Comparison of ENCODE assay signal across 9 cellular contexts in the genomic region with DNA sequence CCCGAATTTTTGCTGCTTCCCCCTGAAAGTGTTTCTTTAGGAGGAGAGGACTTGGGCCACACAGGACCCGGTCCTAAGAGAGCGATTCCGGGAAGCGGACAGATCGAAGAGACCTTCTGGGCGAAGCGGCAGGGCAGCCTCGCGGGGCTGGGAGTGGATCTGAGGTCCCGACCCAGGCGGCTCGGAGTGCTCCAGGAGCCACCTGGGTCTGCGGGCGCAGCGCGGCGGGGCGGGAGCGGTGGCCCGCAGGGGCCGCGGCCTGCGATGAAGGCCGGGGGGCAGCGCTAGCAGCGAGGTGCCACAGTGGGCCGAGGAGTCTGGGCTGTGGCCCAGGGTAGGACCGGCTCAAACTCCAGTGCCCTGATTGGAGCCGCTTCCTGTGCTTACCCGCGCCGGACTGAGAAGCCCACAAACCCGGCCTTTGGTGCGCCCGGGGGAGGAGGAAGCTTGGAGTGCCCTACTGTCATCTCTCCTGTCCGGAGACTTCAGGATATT. TPM values are rescaled to one million over a fixed set of nuclear protein-coding genes. Genes with fewer than 3 reads are reported as not detected.
A peak's percentile ranks its signal among the peaks of the same experiment; 100 is the strongest.
DNase-seq lines count a peak whose midpoint lies in the region; ATAC-seq and TF ChIP-seq lines count a peak whose summit lies in the region.
"Had no signal": no experiment of that assay in that cellular context is flagged by ENCODE, and none has a peak within 500 bp of the region (broad histone marks: within the 10 kb centered on the region; RNA-seq: fewer than 3 reads in every experiment).

No MANE protein-coding gene starts in this region.

- POLR2A ChIA-PET in CD4-positive, alpha-beta T cell (lab: Charles Lee): no interaction called here
- POLR2A ChIA-PET in activated B cell treated with CpG ODN at 0.5 μM for 24 hours (lab: Charles Lee) (no interaction called here), HEK293T (lab: Yijun Ruan, JAX) (interaction anchor here (1.1 to 2.2 kb wide), 3 partner anchors 14 to 231 kb away, joined by 3 to 5 read pairs (median 3); no protein-coding TSS in a partner anchor)

- WGBS in gastroesophageal sphincter (ENCODE audit: low coverage in 1 of 2), 2 donors: no CpG with 5 or more reads among the region's 37 CpGs

- H3K36me3 Mint-ChIP-seq in CD4-positive, alpha-beta T cell (ENCODE audit: low read depth): no peaks in the 10 kb centered on the region
- peaks cover 1% of the 10 kb centered on the region for H3K36me3 Mint-ChIP-seq in activated B cell treated with CpG ODN at 0.5 μM for 24 hours (ENCODE audit: low read depth)

- no peak for DNase-seq in CD4-positive, alpha-beta T cell
- DNase-seq in activated B cell treated with CpG ODN at 0.5 μM for 24 hours (no peak), HEK293T (ENCODE audit: extremely low spot score) (no peak), HT-29 (ENCODE audit: low spot score) (no peak), NCI-H526 treated with DMSO at 0.1 percent for 48 hours (lab: John Stamatoyannopoulos, UW) (no peak)

- peaks cover 0 to 70% (median 6%) of the 10 kb centered on the region in 3 donors for H3K4me1 ChIP-seq in gastroesophageal sphincter
- peaks cover 60% of the 10 kb centered on the region for H3K4me1 ChIP-seq in neuron (ENCODE audit: insufficient read depth, low read length)

- H2AFZ ChIP-seq in neuron (ENCODE audit: low read depth, low read length): peak overlapping the region; percentile 28

- TF ChIP-seq CTCF in CD4-positive, alpha-beta T cell (IDR thresholded peaks at IDR 0.05): no peak
- TF ChIP-seq CTCF in activated B cell treated with CpG ODN at 0.5 μM for 24 hours (IDR thresholded peaks at IDR 0.05) (no peak), gastroesophageal sphincter (IDR thresholded peaks at IDR 0.05) (no peak)

- peak overlapping the region; percentile 85 for H3K4me3 Mint-ChIP-seq in CD4-positive, alpha-beta T cell
- peak overlapping the region; percentile 86 for H3K4me3 Mint-ChIP-seq in activated B cell treated with CpG ODN at 0.5 μM for 24 hours

- peaks cover 91% of the 10 kb centered on the region for H3K27me3 Mint-ChIP-seq in CD4-positive, alpha-beta T cell
- H3K27me3 Mint-ChIP-seq in activated B cell treated with CpG ODN at 0.5 μM for 24 hours: peaks cover 70% of the 10 kb centered on the region

- CTCF ChIA-PET in CD4-positive, alpha-beta T cell (lab: Charles Lee): no interaction called here
- CTCF ChIA-PET in activated B cell treated with CpG ODN at 0.5 μM for 24 hours (lab: Charles Lee) (no interaction called here), HEK293T (lab: Yijun Ruan, JAX) (interaction anchor here (3.7 kb wide), 1 partner anchor 179 kb away, joined by 18 read pairs; no protein-coding TSS in a partner anchor)

- no peak for ATAC-seq in CD4-positive, alpha-beta T cell (ENCODE audit: poor library complexity)
- ATAC-seq in activated B cell treated with CpG ODN at 0.5 μM for 24 hours (ENCODE audit: low read depth): no peak
- no peak for ATAC-seq in gastroesophageal sphincter
- ATAC-seq in GM21576 (IDR thresholded peaks at IDR 0.05; ENCODE audit: unreplicated experiment): no peak

- no peak for TF ChIP-seq POLR2A in gastroesophageal sphincter (IDR thresholded peaks at IDR 0.05)

- H3K9me3 ChIP-seq in CD4-positive, alpha-beta T cell (ENCODE audit: control insufficient read depth, low read length): no peaks in the 10 kb centered on the region
- H3K9me3 ChIP-seq in gastroesophageal sphincter: no peaks in the 10 kb centered on the region
- no peaks in the 10 kb centered on the region for H3K9me3 ChIP-seq in neuron (ENCODE audit: low read length)

- no peak for TF ChIP-seq EP300 in gastroesophageal sphincter (IDR thresholded peaks at IDR 0.05)

- H3K27ac ChIP-seq in CD4-positive, alpha-beta T cell (ENCODE audit: low read depth, low read length): no peak overlapping the region
- peak overlapping the region; percentile 60 to 91 (median 86) for H3K27ac ChIP-seq in gastroesophageal sphincter

- H3K4me1 Mint-ChIP-seq in CD4-positive, alpha-beta T cell (ENCODE audit: low read depth): peaks cover 21% of the 10 kb centered on the region
- peaks cover 21% of the 10 kb centered on the region for H3K4me1 Mint-ChIP-seq in activated B cell treated with CpG ODN at 0.5 μM for 24 hours

- intact Hi-C loops in CD4-positive, alpha-beta T cell (cut with DNase I, micrococcal nuclease): no loop called here
- intact Hi-C loops in activated B cell treated with CpG ODN at 0.5 μM for 24 hours (cut with micrococcal nuclease): loop anchor here (10.0 kb wide), 1 partner anchor 238 kb away; no protein-coding TSS in a partner anchor

- H3K36me3 ChIP-seq in gastroesophageal sphincter (no peaks in the 10 kb centered on the region), neuron (ENCODE audit: insufficient read depth, low read length) (no peaks in the 10 kb centered on the region)

- no peaks in the 10 kb centered on the region for H3K9me3 Mint-ChIP-seq in CD4-positive, alpha-beta T cell
- no peaks in the 10 kb centered on the region for H3K9me3 Mint-ChIP-seq in activated B cell treated with CpG ODN at 0.5 μM for 24 hours

- H3K27ac Mint-ChIP-seq in CD4-positive, alpha-beta T cell: no peak overlapping the region
- no peak overlapping the region for H3K27ac Mint-ChIP-seq in activated B cell treated with CpG ODN at 0.5 μM for 24 hours

- peaks cover 61% of the 10 kb centered on the region for H3K27me3 ChIP-seq in CD4-positive, alpha-beta T cell (ENCODE audit: control insufficient read depth, insufficient read depth, low read length)
- no peaks in the 10 kb centered on the region for H3K27me3 ChIP-seq in gastroesophageal sphincter
- no peaks in the 10 kb centered on the region for H3K27me3 ChIP-seq in neuron (ENCODE audit: insufficient read depth, low read length)

- H3K4me3 ChIP-seq in gastroesophageal sphincter: peak overlapping the region; percentile 49 to 77
- H3K4me3 ChIP-seq in neuron (ENCODE audit: low read length): peak overlapping the region; percentile 81

TF ChIP-seq in HEK293T, 16 proteins besides CTCF, POLR2A, EP300 and RAD21:
- no peak for TF ChIP-seq PKNOX1 (IDR thresholded peaks at IDR 0.05)
- no peak for TF ChIP-seq NFRKB (IDR thresholded peaks at IDR 0.05)
- no peak for TF ChIP-seq L3MBTL2 (conservative IDR thresholded peaks at IDR 0.05)

RNA-seq across cellular contexts. Expression of gene PKNOX2, which starts 1.8 kb away (rescaled TPM):
- not detected for total RNA-seq in CD4-positive, alpha-beta T cell
- total RNA-seq in activated B cell treated with CpG ODN at 0.5 μM for 24 hours (not detected in 2 replicates), gastroesophageal sphincter (1 to 10 TPM; 1.2 to 5.7 (median 2.2) TPM)
- total RNA-seq in HT-29 (2014; rRNA removed; shearing (Covaris generic)): not detected in 2 replicates
- total RNA-seq: activated CD8-positive, alpha-beta memory T cell treated with anti-CD3 and anti-CD28 coated beads for 36 hours had no signal

RNA-seq across cellular contexts. Expression of gene TMEM218, which starts 55.0 kb away (rescaled TPM):
- 1 to 10 TPM; 3.9 to 4.4 TPM for total RNA-seq in CD4-positive, alpha-beta T cell
- total RNA-seq in activated B cell treated with CpG ODN at 0.5 μM for 24 hours (18.8 and 20.1 TPM in 2 replicates), gastroesophageal sphincter (10 to 100 TPM; 14.7 to 20.0 (median 17.3) TPM)
- 20.9 and 26.1 TPM in 2 replicates for total RNA-seq in HT-29 (2014; rRNA removed; shearing (Covaris generic))
